In the genomic region with DNA sequence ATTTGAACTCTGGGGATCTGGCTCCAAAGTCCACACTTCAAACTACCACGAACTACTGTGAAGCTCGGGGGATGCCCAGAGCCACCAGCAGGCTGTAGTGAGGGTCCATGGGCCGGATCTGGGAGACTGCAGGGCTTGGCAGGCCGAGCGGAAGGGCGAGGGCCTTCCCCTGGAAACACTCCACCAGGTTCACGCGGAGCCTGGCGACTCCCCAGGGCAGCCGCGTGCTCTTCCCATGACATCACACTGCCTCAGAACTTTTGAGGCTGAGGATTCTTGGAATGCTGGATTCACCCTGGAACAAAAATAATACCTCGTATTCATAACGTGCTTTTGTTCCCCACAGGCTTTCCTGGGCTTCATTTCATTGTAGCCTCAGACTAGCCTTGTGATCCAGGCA, we compare ENCODE assay signal across 1 cellular context.
TF ChIP-seq lines count a peak whose summit lies in the region.

No MANE protein-coding gene starts in this region.

TF ChIP-seq in HepG2, 621 proteins besides CTCF, POLR2A, EP300 and RAD21 (continued from another document):
- no peak for TF ChIP-seq HNF1A (IDR thresholded peaks at IDR 0.05; ENCODE audit: low read depth)
- no peak for TF ChIP-seq HNF1A (CRISPR knock-in tag; IDR thresholded peaks at IDR 0.05; ENCODE audit: borderline replicate concordance)
- TF ChIP-seq ZNF44 (CRISPR knock-in tag; IDR thresholded peaks at IDR 0.05) = no peak
- TF ChIP-seq, protein P1, sequence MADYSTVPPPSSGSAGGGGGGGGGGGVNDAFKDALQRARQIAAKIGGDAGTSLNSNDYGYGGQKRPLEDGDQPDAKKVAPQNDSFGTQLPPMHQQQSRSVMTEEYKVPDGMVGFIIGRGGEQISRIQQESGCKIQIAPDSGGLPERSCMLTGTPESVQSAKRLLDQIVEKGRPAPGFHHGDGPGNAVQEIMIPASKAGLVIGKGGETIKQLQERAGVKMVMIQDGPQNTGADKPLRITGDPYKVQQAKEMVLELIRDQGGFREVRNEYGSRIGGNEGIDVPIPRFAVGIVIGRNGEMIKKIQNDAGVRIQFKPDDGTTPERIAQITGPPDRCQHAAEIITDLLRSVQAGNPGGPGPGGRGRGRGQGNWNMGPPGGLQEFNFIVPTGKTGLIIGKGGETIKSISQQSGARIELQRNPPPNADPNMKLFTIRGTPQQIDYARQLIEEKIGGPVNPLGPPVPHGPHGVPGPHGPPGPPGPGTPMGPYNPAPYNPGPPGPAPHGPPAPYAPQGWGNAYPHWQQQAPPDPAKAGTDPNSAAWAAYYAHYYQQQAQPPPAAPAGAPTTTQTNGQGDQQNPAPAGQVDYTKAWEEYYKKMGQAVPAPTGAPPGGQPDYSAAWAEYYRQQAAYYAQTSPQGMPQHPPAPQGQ (CRISPR knock-in tag; IDR thresholded peaks at IDR 0.05; ENCODE audit: borderline replicate concordance) = no peak
- no peak for TF ChIP-seq ELF3 (CRISPR knock-in tag; IDR thresholded peaks at IDR 0.05)
- no peak for TF ChIP-seq MXD3 (CRISPR knock-in tag; IDR thresholded peaks at IDR 0.05)
